ENCODE assay signal across 8 cellular contexts in the genomic region with DNA sequence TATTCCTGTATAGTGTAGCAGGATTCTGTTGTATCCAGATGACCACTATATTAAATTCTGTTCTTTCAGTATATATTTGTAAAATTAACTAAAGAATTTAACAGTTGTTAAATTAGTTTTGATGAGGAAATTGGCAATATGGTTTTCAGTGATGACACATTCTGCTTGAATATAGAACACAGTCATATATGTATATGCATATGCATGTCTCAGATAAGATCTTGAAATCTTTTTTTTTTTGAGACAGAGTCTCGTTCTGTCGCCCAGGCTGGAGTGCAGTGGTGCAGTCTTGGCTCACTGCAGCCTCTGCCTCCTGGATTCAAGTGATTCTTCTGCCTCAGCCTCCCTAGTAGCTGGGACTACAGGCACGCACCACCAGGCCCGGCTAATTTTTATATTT. TPM values are rescaled to one million over a fixed set of nuclear protein-coding genes. Genes with fewer than 3 reads are reported as not detected.
A peak's percentile ranks its signal among the peaks of the same experiment; 100 is the strongest.
DNase-seq lines count a peak whose midpoint lies in the region; ATAC-seq, FAIRE-seq and TF ChIP-seq lines count a peak whose summit lies in the region.
"Not testable (repeated sequence)": the region's sequence is repeated elsewhere in the genome, so short reads cannot be mapped to it uniquely, and the experiment has no call there.

No MANE protein-coding gene starts in this region.

- H3K27me3 ChIP-seq in GM23248 (replicated peaks; ENCODE audit: insufficient read depth); OCI-LY3 (ENCODE audit: low read depth, low read length); K562 (ENCODE audit: control insufficient read depth in 2 of 2, insufficient read depth in 2 of 2, low read length in 2 of 2); muscle layer of duodenum (ENCODE audit: low read depth, low read length); psoas muscle (ENCODE audit: insufficient read depth in 3 of 3, low read length in 2 of 3): not testable (repeated sequence)

- not testable (repeated sequence) for H3K27ac ChIP-seq in A549; GM23248; OCI-LY3 (ENCODE audit: low read length); K562 (ENCODE audit: extremely low read depth, low read depth, low read length); muscle layer of duodenum (ENCODE audit: low read length); psoas muscle

- H3K79me2 ChIP-seq in GM23248 (ENCODE audit: insufficient read depth) (peaks cover 70% of the 10 kb centered on the region), OCI-LY3 (ENCODE audit: low read length) (peaks cover 69% of the 10 kb centered on the region), K562 (ENCODE audit: control insufficient read depth, insufficient read depth, low read length) (peaks cover 82% of the 10 kb centered on the region)

- not testable (repeated sequence) for TF ChIP-seq EP300 in A549 (IDR thresholded peaks at IDR 0.05); K562 (IDR thresholded peaks at IDR 0.05; ENCODE audit: low read length)

- H3K36me3 ChIP-seq in GM23248 (ENCODE audit: low read depth); OCI-LY3 (replicated peaks; ENCODE audit: low read depth, low read length); muscle layer of duodenum (ENCODE audit: control insufficient read depth in 1 of 2, insufficient read depth in 2 of 2, low read length in 2 of 2): not testable (repeated sequence)
- peaks cover 43% of the 10 kb centered on the region for H3K36me3 ChIP-seq in K562 (ENCODE audit: control insufficient read depth, insufficient read depth, low read length)
- peaks cover 0 to 21% of the 10 kb centered on the region in 2 donors for H3K36me3 ChIP-seq in psoas muscle (ENCODE audit: insufficient read depth in 1 of 2, low read depth in 1 of 2)

- POLR2A ChIA-PET in A549 (lab: Yijun Ruan, JAX); K562 (lab: Yijun Ruan, JAX): not testable (repeated sequence)

- not testable (repeated sequence) for TF ChIP-seq RAD21 in A549 (conservative IDR thresholded peaks at IDR 0.05 in 1 of 2, IDR thresholded peaks at IDR 0.05 in 1 of 2); K562 (CRISPR knock-in tag; conservative IDR thresholded peaks at IDR 0.05 in 1 of 2, IDR thresholded peaks at IDR 0.05 in 1 of 2)

- DNase-seq in A549 (ENCODE audit: low read depth in 1 of 2, low spot score in 1 of 2); GM23248; K562 (ENCODE audit: extremely low read depth in 1 of 4, low spot score in 3 of 4); fibroblast of pulmonary artery (ENCODE audit: low read depth); psoas muscle: not testable (repeated sequence)
- peak; percentile 21 for DNase-seq in activated CD4-positive, alpha-beta T cell treated with anti-CD3 and anti-CD28 coated beads for 48 hours

- H3K4me2 ChIP-seq in A549 (peak overlapping the region; percentile 92), GM23248 (ENCODE audit: unreplicated experiment) (peak overlapping the region; percentile 95), OCI-LY3 (ENCODE audit: low read length) (peak overlapping the region; percentile 75; the same call in 1 of the 2 replicates), K562 (ENCODE audit: insufficient read depth, low read length) (peak overlapping the region; percentile 91)

- BruUV-seq in K562 (replicated peaks; lab: Mats Ljungman, UMichigan) = not testable (repeated sequence)

- H3K4me1 ChIP-seq in A549 (peaks cover 48% of the 10 kb centered on the region), GM23248 (ENCODE audit: insufficient read depth) (peaks cover 35% of the 10 kb centered on the region), OCI-LY3 (ENCODE audit: low read length) (peaks cover 10% of the 10 kb centered on the region), K562 (replicated peaks in 1 of 2; ENCODE audit: control insufficient read depth in 2 of 2, insufficient read depth in 2 of 2, low read length in 2 of 2) (peaks cover 14 to 30% of the 10 kb centered on the region in 2 experiments; a peak in 4 of 5 replicates), muscle layer of duodenum (ENCODE audit: control insufficient read depth in 1 of 2, insufficient read depth in 2 of 2, low read length in 2 of 2) (peaks cover 8 to 32% of the 10 kb centered on the region in 2 donors), psoas muscle (peaks cover 31% of the 10 kb centered on the region)

- not testable (repeated sequence) for H4K20me1 ChIP-seq in GM23248 (ENCODE audit: insufficient read depth)
- H4K20me1 ChIP-seq in OCI-LY3 (ENCODE audit: insufficient read depth, low read length) (peaks cover 27% of the 10 kb centered on the region), K562 (replicated peaks; ENCODE audit: control insufficient read depth, insufficient read depth, low read length) (peaks cover 19% of the 10 kb centered on the region; the same call in 1 of the 2 replicates)

- not testable (repeated sequence) for H3K9me3 ChIP-seq in A549; GM23248 (ENCODE audit: low read depth); OCI-LY3 (ENCODE audit: insufficient read depth, low read length); K562 (replicated peaks; ENCODE audit: control insufficient read depth, insufficient read depth, low read depth, low read length); muscle layer of duodenum (ENCODE audit: control insufficient read depth in 1 of 2, low read length in 2 of 2); psoas muscle

- H3K9ac ChIP-seq in GM23248; OCI-LY3 (ENCODE audit: low read length): not testable (repeated sequence)
- 0 out of 4 replicates have a peak overlapping the region, but pooled peaks have one; percentile 39 to 96 for H3K9ac ChIP-seq in K562 (ENCODE audit: insufficient read depth in 1 of 2, low read depth in 2 of 2, low read length in 2 of 2)

- not testable (repeated sequence) for H3K9me1 ChIP-seq in K562 (ENCODE audit: control insufficient read depth, insufficient read depth, low read length)

- in situ Hi-C loops in GM23248 (cut with MboI) (loop anchor here (25.0 kb wide), 1 partner anchor 360 kb away; the partner anchor contains the start of gene LRRC8C), K562 (cut with MboI) (loop anchor here (25.0 kb wide), 1 partner anchor 885 kb away; no protein-coding TSS in a partner anchor)

- H3K4me3 ChIP-seq in A549 (peak overlapping the region; percentile 72; the same call in 2 of the 3 replicates), GM23248 (peak overlapping the region; percentile 94), K562 (peak overlapping the region; percentile 83; the same call in 1 of the 2 replicates), fibroblast of pulmonary artery (replicated peaks; ENCODE audit: low read depth, low read length) (peak overlapping the region; percentile 66), muscle layer of duodenum (ENCODE audit: low read depth in 1 of 2, low read length in 2 of 2) (peak overlapping the region; percentile 35 to 96), psoas muscle (peak overlapping the region; percentile 89)
- H3K4me3 ChIP-seq in OCI-LY3 (ENCODE audit: low read length) = not testable (repeated sequence)

- WGBS in A549 (ENCODE audit: missing lambda C conversion rate) = 88% methylated on average over 4 of the region's 4 CpGs
- WGBS in GM23248 (ENCODE audit: low coverage in 1 of 2, low lambda C conversion rate in 2 of 2, missing lambda C conversion rate in 2 of 2), 2 experiments = 76 to 91% methylated on average over 4 of the region's 4 CpGs
- 38% methylated on average over 4 of the region's 4 CpGs for WGBS in K562 (ENCODE audit: insufficient coverage, low coverage, missing lambda C conversion rate)
- WGBS in psoas muscle, 3 donors = 90 to 96% (median 96%) methylated on average over 4 of the region's 4 CpGs

- TF ChIP-seq POLR2A in A549 (IDR thresholded peaks at IDR 0.05; ENCODE audit: low read length); K562 (conservative IDR thresholded peaks at IDR 0.05): not testable (repeated sequence)

- TF ChIP-seq CTCF in A549 (IDR thresholded peaks at IDR 0.05); OCI-LY3 (IDR thresholded peaks at IDR 0.05; ENCODE audit: low read depth, low read length); K562 (IDR thresholded peaks at IDR 0.05 in 2 of 3, conservative IDR thresholded peaks at IDR 0.05 in 1 of 3; ENCODE audit: insufficient read depth in 2 of 3, low read depth in 1 of 3, low read length in 3 of 3); fibroblast of pulmonary artery (IDR thresholded peaks at IDR 0.05; ENCODE audit: low read length, missing control alignments); psoas muscle (IDR thresholded peaks at IDR 0.05): not testable (repeated sequence)

- peaks cover 10% of the 10 kb centered on the region; the same call in 1 of the 2 replicates for H3F3A ChIP-seq in GM23248 (ENCODE audit: insufficient read depth)

- H3K9me2 ChIP-seq in GM23248 (ENCODE audit: insufficient read depth) = not testable (repeated sequence)

- FAIRE-seq in A549 (lab: Jason Lieb, UNC); K562 (lab: Jason Lieb, UNC): not testable (repeated sequence)

- not testable (repeated sequence) for ATAC-seq in A549, K562, psoas muscle

- intact Hi-C loops in K562 (cut with micrococcal nuclease) = loop anchor here (10.0 kb wide), 1 partner anchor 472 kb away; the partner anchor contains the start of gene LRRC8B
- intact Hi-C loops in psoas muscle (cut with DNase I) = not testable (repeated sequence)

- H2AFZ ChIP-seq in GM23248; OCI-LY3 (ENCODE audit: low read depth, low read length); K562 (ENCODE audit: low read depth, low read length): not testable (repeated sequence)

- CTCF ChIA-PET in A549 (lab: Yijun Ruan, JAX); K562 (lab: Yijun Ruan, JAX; ENCODE audit: low intra/inter-chr PET ratio): not testable (repeated sequence)

RNA-seq across cellular contexts. Expression of gene ZNF326, which starts 2.2 kb away (rescaled TPM):
- polyA plus RNA-seq in A549 (2011; rRNA removed) (18.7 and 32.3 TPM in 2 replicates), A549 (2017; fragmentation: RNase III; extraction: RNeasy Plus Mini Kit Qiagen cat#74134 plus additional on column Dnase treatment) (47.8 to 52.2 TPM (median 50.0 TPM) in 3 replicates), GM23248 (2016; fragmentation: Nextera tagmentation; extraction: Ambion mirVana) (17.2 and 17.7 TPM in 2 replicates), K562 (2011; rRNA removed) (29.5 and 30.6 TPM in 2 replicates), K562 (2014; fragmentation: Illumina TruSeq; extraction: Trizol) (26.8 and 33.2 TPM in 2 replicates), K562 (2014; fragmentation: Nextera tagmentation; extraction: Ambion mirVana) (1 to 10 TPM; 7.3 to 7.7 TPM), K562 (2014; rRNA removed) (30.4 and 31.6 TPM in 2 replicates), psoas muscle (10 to 100 TPM in 1 of 3 donors, 1 to 10 TPM in 2; 8.5 to 13.1 (median 10.0) TPM)
- polyA plus RNA-seq in A549 (2012; cell fraction: cytosol; rRNA removed) = 15.9 and 17.6 TPM in 2 replicates
- 14.2 and 16.8 TPM in 2 replicates for polyA plus RNA-seq in A549 (2012; cell fraction: nucleus; rRNA removed)
- polyA minus RNA-seq in A549 (2011; rRNA and poly(A)+ RNA removed) = 12.4 and 12.7 TPM in 2 replicates
- 5.2 and 5.6 TPM in 2 replicates for total RNA-seq in GM23248 (2014; rRNA removed; shearing (Covaris generic))
- total RNA-seq in K562 (2011; cell fraction: chromatin; rRNA removed; ENCODE audit: low replicate concordance) = 16.4 and 77.7 TPM in 2 replicates
- 11.0 and 16.2 TPM in 2 replicates for total RNA-seq in K562 (2011; cell fraction: nucleolus; rRNA removed)
- total RNA-seq in K562 (2011; cell fraction: nucleoplasm; rRNA removed) = 31.3 and 61.9 TPM in 2 replicates
- total RNA-seq in K562 (2014; rRNA removed) (7.2 and 9.2 TPM in 2 replicates), K562 (2014; rRNA removed; fragmentation: Illumina TruSeq; extraction: Trizol) (20.1 and 24.4 TPM in 2 replicates), K562 (2015; rRNA removed; fragmentation: Illumina TruSeq; extraction: Trizol) (17.1 and 19.4 TPM in 2 replicates), K562 (2021) (17.6 and 23.5 TPM in 2 replicates), psoas muscle (10 to 100 TPM in 2 of 4 donors, 1 to 10 TPM in 2; 5.9 to 16.0 (median 10.7) TPM)
- 10.0 and 21.1 TPM in 2 replicates for polyA plus RNA-seq in K562 (2011; cell fraction: cytosol; rRNA removed)
- polyA plus RNA-seq in K562 (2011; cell fraction: nucleus; rRNA removed) = 27.1 and 38.8 TPM in 2 replicates
- 13.6 and 33.7 TPM in 2 replicates for polyA plus RNA-seq in K562 (2012)
- 44.2 and 52.3 TPM in 2 replicates for polyA minus RNA-seq in K562 (2011; rRNA and poly(A)+ RNA removed)
- 11.2 and 14.7 TPM in 2 replicates for polyA minus RNA-seq in K562 (2011; cell fraction: cytosol; rRNA and poly(A)+ RNA removed)
- 63.7 and 116 TPM in 2 replicates for polyA minus RNA-seq in K562 (2011; cell fraction: nucleus; rRNA and poly(A)+ RNA removed)
